ENCODE assay signal across 1 cellular context in the genomic region with DNA sequence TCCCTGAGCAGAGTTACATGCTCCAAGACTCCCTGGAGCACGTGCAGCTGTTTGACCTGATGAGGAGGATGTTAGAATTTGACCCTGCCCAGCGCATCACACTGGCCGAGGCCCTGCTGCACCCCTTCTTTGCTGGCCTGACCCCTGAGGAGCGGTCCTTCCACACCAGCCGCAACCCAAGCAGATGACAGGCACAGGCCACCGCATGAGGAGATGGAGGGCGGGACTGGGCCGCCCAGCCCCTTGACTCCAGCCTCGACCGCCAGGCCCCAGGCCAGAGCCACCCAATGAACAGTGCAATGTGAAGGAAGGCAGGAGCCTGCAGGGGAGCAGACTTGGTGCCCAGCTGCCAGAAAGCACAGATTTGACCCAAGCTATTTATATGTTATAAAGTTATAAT.
TF ChIP-seq lines count a peak whose summit lies in the region.

No MANE protein-coding gene starts in this region.

TF ChIP-seq in HepG2, 621 proteins besides CTCF, POLR2A, EP300 and RAD21:
- TF ChIP-seq RBFOX2 (IDR thresholded peaks at IDR 0.05; ENCODE audit: low read depth, low read length), result peak; percentile 29; the same call in 1 of the 2 replicates
